8 cellular contexts compared by ENCODE assay signal in the genomic region with DNA sequence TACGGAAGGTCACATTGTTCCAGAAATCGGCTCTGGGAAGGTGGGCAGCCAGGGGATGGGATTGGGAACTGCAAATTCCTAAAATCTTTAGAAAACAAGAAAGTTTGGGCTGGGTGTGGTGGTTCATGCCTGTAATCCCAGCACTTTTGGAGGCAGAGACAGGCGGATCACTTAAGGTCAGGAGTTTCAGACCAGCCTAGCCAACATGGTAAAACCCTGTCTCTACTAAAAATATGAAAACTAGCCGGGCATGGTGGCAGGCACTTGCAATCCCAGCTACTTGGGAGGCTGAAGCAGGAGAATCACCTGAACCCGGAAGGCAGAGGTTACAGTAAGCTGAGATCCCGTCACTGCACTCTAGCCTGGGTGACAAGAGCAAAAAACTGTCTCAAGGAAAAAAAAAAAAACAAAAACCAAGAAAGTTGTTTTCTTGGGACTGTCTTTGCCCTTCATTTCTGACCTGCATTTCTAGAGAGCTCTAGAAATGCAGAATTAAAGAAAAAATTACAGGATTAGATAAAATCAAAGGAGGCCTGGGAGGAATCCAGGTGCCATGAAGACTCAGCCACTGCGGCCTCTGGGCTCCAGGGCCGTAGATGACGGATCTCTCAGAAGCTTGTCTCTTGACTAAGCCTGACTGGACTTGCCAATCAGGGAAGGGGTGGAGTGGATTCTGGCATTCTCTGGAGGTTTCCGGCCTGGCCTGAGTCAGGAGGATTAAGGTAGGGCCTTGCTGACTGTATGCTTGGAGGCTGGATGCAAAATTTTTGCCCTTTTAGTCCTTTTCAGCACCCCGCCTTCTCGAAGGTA. TPM values are rescaled to one million over a fixed set of nuclear protein-coding genes. Genes with fewer than 3 reads are reported as not detected.
DNase-seq lines count a peak whose midpoint lies in the region; ATAC-seq lines count a peak whose summit lies in the region.

No MANE protein-coding gene starts in this region.

- ATAC-seq in activated CD8-positive, alpha-beta memory T cell treated with anti-CD3 and anti-CD28 coated beads, Interleukin-2, amount 10 ng/mL, durations not matched to agents 7 days and 5 days: no peak
- no peak for ATAC-seq in T-cell (replicated peaks in 1 of 4)
- ATAC-seq in GM18873 (IDR thresholded peaks at IDR 0.05; ENCODE audit: low FRiP score, unreplicated experiment): no peak

- intact Hi-C loops in posterior vena cava (cut with DNase I): loop anchor here in 1 of 2 donors (2.0 kb wide), 1 partner anchor 15 kb away; no protein-coding TSS in a partner anchor

- POLR2A ChIA-PET in T-cell (lab: Charles Lee): interaction anchor here in 1 of 2 donors (1.2 to 1.3 kb wide), 2 partner anchors 9 to 11 kb away, joined by 3 to 5 read pairs; no protein-coding TSS in a partner anchor

- H3K36me3 Mint-ChIP-seq in activated CD8-positive, alpha-beta memory T cell treated with anti-CD3 and anti-CD28 coated beads, Interleukin-2, amount 10 ng/mL, durations not matched to agents 7 days and 5 days: peaks cover 1% of the 10 kb centered on the region
- no peaks in the 10 kb centered on the region for H3K36me3 Mint-ChIP-seq in T-cell

- H3K4me1 Mint-ChIP-seq in activated CD8-positive, alpha-beta memory T cell treated with anti-CD3 and anti-CD28 coated beads, Interleukin-2, amount 10 ng/mL, durations not matched to agents 7 days and 5 days: peaks cover 40% of the 10 kb centered on the region
- H3K4me1 Mint-ChIP-seq in T-cell: peaks cover 30 to 42% (median 41%) of the 10 kb centered on the region in 3 donors

- H3K27ac Mint-ChIP-seq in activated CD8-positive, alpha-beta memory T cell treated with anti-CD3 and anti-CD28 coated beads, Interleukin-2, amount 10 ng/mL, durations not matched to agents 7 days and 5 days: peak overlapping the region; percentile 50
- H3K27ac Mint-ChIP-seq in T-cell: peak overlapping the region; percentile 68 to 76

- CTCF ChIA-PET in activated CD8-positive, alpha-beta memory T cell treated with anti-CD3 and anti-CD28 coated beads, Interleukin-2, amount 10 ng/mL, durations not matched to agents 7 days and 5 days (lab: Charles Lee): interaction anchor here (0.9 to 19.1 kb wide), 4 partner anchors 15 to 75 kb away, joined by 3 to 489 read pairs (median 52); a partner anchor contains a TSS
- CTCF ChIA-PET in T-cell (lab: Charles Lee): interaction anchor here in 1 of 2 donors (1.4 to 1.6 kb wide), 2 partner anchors 17 to 22 kb away, joined by 4 to 5 read pairs; no protein-coding TSS in a partner anchor

- H3K4me3 Mint-ChIP-seq in activated CD8-positive, alpha-beta memory T cell treated with anti-CD3 and anti-CD28 coated beads, Interleukin-2, amount 10 ng/mL, durations not matched to agents 7 days and 5 days: no peak overlapping the region
- no peak overlapping the region for H3K4me3 Mint-ChIP-seq in T-cell

- no peak for DNase-seq in activated CD8-positive, alpha-beta memory T cell treated with anti-CD3 and anti-CD28 coated beads, Interleukin-2, amount 10 ng/mL, durations not matched to agents 7 days and 5 days
- DNase-seq in activated CD8-positive, alpha-beta memory T cell treated with anti-CD3 and anti-CD28 coated beads for 24 hours: no peak
- DNase-seq in T-cell (no peak), fibroblast of the conjunctiva (ENCODE audit: low read depth) (peak; percentile 94), posterior vena cava (ENCODE audit: low spot score) (peak; percentile 93), COR-L47 (lab: John Stamatoyannopoulos, UW) (no peak), NCI-H1694 (lab: John Stamatoyannopoulos, UW) (no peak)

- H3K27me3 Mint-ChIP-seq in activated CD8-positive, alpha-beta memory T cell treated with anti-CD3 and anti-CD28 coated beads, Interleukin-2, amount 10 ng/mL, durations not matched to agents 7 days and 5 days: no peaks in the 10 kb centered on the region
- no peaks in the 10 kb centered on the region for H3K27me3 Mint-ChIP-seq in T-cell

- no peaks in the 10 kb centered on the region for H3K9me3 Mint-ChIP-seq in activated CD8-positive, alpha-beta memory T cell treated with anti-CD3 and anti-CD28 coated beads, Interleukin-2, amount 10 ng/mL, durations not matched to agents 7 days and 5 days (ENCODE audit: low read depth)
- no peaks in the 10 kb centered on the region for H3K9me3 Mint-ChIP-seq in T-cell

RNA-seq across cellular contexts. Expression of a gene that starts 5.3 kb away (rescaled TPM):
- total RNA-seq in activated CD8-positive, alpha-beta memory T cell treated with anti-CD3 and anti-CD28 coated beads, Interleukin-2, amount 10 ng/mL, durations not matched to agents 7 days and 5 days: 1,000 to 10,000 TPM; 4,026 to 5,234 TPM
- total RNA-seq in T-cell (over 10,000 TPM; 21,382 to 33,585 (median 22,045) TPM), posterior vena cava (1,000 to 10,000 TPM; 9,235 to 9,828 TPM)

RNA-seq across cellular contexts. Expression of a gene that starts 31.3 kb away (rescaled TPM):
- 10 to 100 TPM; 68.0 to 76.7 TPM for total RNA-seq in activated CD8-positive, alpha-beta memory T cell treated with anti-CD3 and anti-CD28 coated beads, Interleukin-2, amount 10 ng/mL, durations not matched to agents 7 days and 5 days
- 10 to 100 TPM; 66.4 to 96.8 (median 76.8) TPM for total RNA-seq in T-cell
- total RNA-seq in posterior vena cava: 10 to 100 TPM; 66.3 to 74.3 TPM

Comparison
In these comparisons a context has a peak if more than half of its experiments do, and no peak if none do; other contexts are left out.
1. DNase-seq: peak in fibroblast of the conjunctiva (single experiment) and posterior vena cava (single experiment); none in activated CD8-positive, alpha-beta memory T cell treated with anti-CD3 and anti-CD28 coated beads, Interleukin-2, amount 10 ng/mL, durations not matched to agents 7 days and 5 days (single experiment), activated CD8-positive, alpha-beta memory T cell treated with anti-CD3 and anti-CD28 coated beads for 24 hours (single experiment), T-cell (0 of 34), COR-L47 (single experiment) and NCI-H1694 (single experiment).